28 cellular contexts compared by ENCODE assay signal in genomic region chr3:31237887-31238286, GRCh38.
"Had no signal": no experiment of that assay in that cellular context is flagged by ENCODE, and none has a peak within 500 bp of the region (broad histone marks: within the 10 kb centered on the region; RNA-seq: fewer than 3 reads in every experiment).

No MANE protein-coding gene starts in this region.

- H3K27me3 ChIP-seq: ascending aorta, cardiac muscle cell, colonic mucosa, esophagus squamous epithelium had no signal

- H3K4me3 ChIP-seq: ascending aorta, breast epithelium, cardiac muscle cell, colonic mucosa, esophagus squamous epithelium had no signal

- ATAC-seq: activated CD4-positive, alpha-beta T cell treated with anti-CD3 and anti-CD28 coated beads for 36 hours; activated CD8-positive, alpha-beta memory T cell treated with anti-CD3 and anti-CD28 coated beads, Interleukin-2, amount 10 ng/mL, durations not matched to agents 7 days and 5 days; activated CD8-positive, alpha-beta T cell treated with anti-CD3 and anti-CD28 coated beads, Interleukin-2, amount 10 ng/mL, durations not matched to agents 7 days and 5 days; activated naive CD8-positive, alpha-beta T cell treated with anti-CD3 and anti-CD28 coated beads, Interleukin-2, amount 50 U/mL, for 24 hours had no signal

- H3K36me3 ChIP-seq: ascending aorta, breast epithelium, cardiac muscle cell, colonic mucosa, esophagus squamous epithelium had no signal

- H3K27ac ChIP-seq: ascending aorta, breast epithelium, cardiac muscle cell, colonic mucosa, epithelial cell of prostate, esophagus squamous epithelium had no signal

- H3K4me1 ChIP-seq: breast epithelium, colonic mucosa, esophagus squamous epithelium had no signal

- H3K9me3 ChIP-seq: ascending aorta, breast epithelium, colonic mucosa, esophagus squamous epithelium had no signal

- DNase-seq: activated CD4-positive, alpha-beta memory T cell treated with anti-CD3 and anti-CD28 coated beads for 36 hours; activated CD4-positive, alpha-beta T cell treated with anti-CD3 and anti-CD28 coated beads for 36 hours; activated CD4-positive, alpha-beta T cell treated with anti-CD3 and anti-CD28 coated beads, Interleukin-2, amount 10 ng/mL, durations not matched to agents 24 days and 14 days; activated CD4-positive, CD25-positive, alpha-beta regulatory T cell; activated CD4-positive, CD25-positive, alpha-beta regulatory T cell treated with anti-CD3 and anti-CD28 coated beads, Interleukin-2, amount 50 U/mL, for 72 hours; activated CD8-positive, alpha-beta memory T cell treated with anti-CD3 and anti-CD28 coated beads, Interleukin-2, amount 10 ng/mL, durations not matched to agents 7 days and 5 days; activated CD8-positive, alpha-beta memory T cell treated with anti-CD3 and anti-CD28 coated beads, Interleukin-2, amount 50 U/mL, for 4 hours; activated CD8-positive, alpha-beta T cell treated with anti-CD3 and anti-CD28 coated beads, Interleukin-2, amount 10 ng/mL, durations not matched to agents 7 days and 5 days; activated effector memory CD4-positive, alpha-beta T cell treated with anti-CD3 and anti-CD28 coated beads, Interleukin-2, amount 50 U/mL, for 16 hours; activated naive CD4-positive, alpha-beta T cell treated with anti-CD3 and anti-CD28 coated beads for 36 hours; activated naive CD8-positive, alpha-beta T cell treated with anti-CD3 and anti-CD28 coated beads for 36 hours; activated naive CD8-positive, alpha-beta T cell treated with anti-CD3 and anti-CD28 coated beads, Interleukin-2, amount 50 U/mL, for 24 hours; activated T-cell treated with anti-CD3 and anti-CD28 coated beads, Interleukin-2, amount 50 U/mL, for 1 hour; activated T-cell treated with anti-CD3 and anti-CD28 coated beads, Interleukin-2, amount 50 U/mL, for 48 hours; central memory CD4-positive, alpha-beta T cell; cerebellar nuclear complex; colonic mucosa; effector CD8-positive, alpha-beta T cell; esophagus squamous epithelium; foreskin melanocyte; head of caudate nucleus; T-helper 2 cell had no signal

- FAIRE-seq: endometrium, endothelial cell of umbilical vein had no signal
